Comparison of ENCODE assay signal across 8 cellular contexts in the genomic region with DNA sequence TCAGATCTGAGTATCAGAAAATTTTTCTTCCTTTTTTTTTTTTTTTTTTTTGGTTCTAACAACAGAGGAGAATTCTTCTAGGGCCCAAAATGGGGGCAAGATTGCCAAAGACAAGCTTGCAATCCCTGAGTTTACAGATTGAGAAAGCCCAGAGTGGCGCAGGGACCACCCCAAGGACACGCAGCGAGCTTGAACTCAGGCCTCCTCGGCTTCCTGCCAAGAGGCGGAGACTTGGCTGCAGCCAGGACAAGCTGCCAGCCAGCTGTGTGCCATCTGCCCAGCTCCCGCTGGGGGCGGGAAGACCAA. TPM values are rescaled to one million over a fixed set of nuclear protein-coding genes. Genes with fewer than 3 reads are reported as not detected.
A peak's percentile ranks its signal among the peaks of the same experiment; 100 is the strongest.
DNase-seq lines count a peak whose midpoint lies in the region; ATAC-seq and TF ChIP-seq lines count a peak whose summit lies in the region.

No MANE protein-coding gene starts in this region.

- H4K12ac ChIP-seq in trophoblast cell (ENCODE audit: low read depth, low read length) = no peak overlapping the region

- H2BK5ac ChIP-seq in trophoblast cell (ENCODE audit: low read depth, low read length, poor library complexity) = no peak overlapping the region

- H3K23ac ChIP-seq in trophoblast cell (ENCODE audit: low read length) = no peak overlapping the region

- H3K36me3 ChIP-seq in DND-41 (ENCODE audit: insufficient read depth, low read length) (peaks cover 4% of the 10 kb centered on the region), Peyer's patch (peaks cover 0 to 7% (median 0%) of the 10 kb centered on the region in 3 donors), trophoblast cell (ENCODE audit: control insufficient read depth in 1 of 2, insufficient read depth in 2 of 2, low read length in 2 of 2) (peaks cover 11 to 15% of the 10 kb centered on the region in 2 experiments)

- H3K9ac ChIP-seq in DND-41 (ENCODE audit: low read depth, low read length) = peak overlapping the region; percentile 76
- no peak overlapping the region for H3K9ac ChIP-seq in trophoblast cell (ENCODE audit: low read length)

- H2AFZ ChIP-seq in DND-41 (ENCODE audit: low read depth, low read length) = peak overlapping the region; percentile 84
- H2AFZ ChIP-seq in trophoblast cell (ENCODE audit: insufficient read depth, low read length, poor library complexity) = no peak overlapping the region

- H2BK120ac ChIP-seq in trophoblast cell (ENCODE audit: insufficient read depth, low read length, poor library complexity) = no peak overlapping the region

- peaks cover 5% of the 10 kb centered on the region for H4K20me1 ChIP-seq in DND-41 (ENCODE audit: insufficient read depth, low read length)

- H3K4me3 ChIP-seq in DND-41 (ENCODE audit: low read depth in 1 of 2, low read length in 2 of 2) (peak overlapping the region in 1 of 2 experiments; percentile 70; a peak in 2 of 4 replicates), Peyer's patch (peak overlapping the region; percentile 53 to 86 (median 74)), epithelial cell of proximal tubule (ENCODE audit: low read depth, low read length) (peak overlapping the region; percentile 79), trophoblast cell (ENCODE audit: low read depth, low read length) (no peak overlapping the region)

- no peak overlapping the region for H3K4ac ChIP-seq in trophoblast cell (ENCODE audit: low read depth, low read length)

- no peak overlapping the region for H4K91ac ChIP-seq in trophoblast cell (ENCODE audit: low read depth, low read length)

- TF ChIP-seq CTCF in DND-41 (IDR thresholded peaks at IDR 0.05; ENCODE audit: borderline replicate concordance, extremely low read depth, low read length, poor library complexity, severe bottlenecking) (no peak), Peyer's patch (IDR thresholded peaks at IDR 0.05) (no peak), epithelial cell of proximal tubule (conservative IDR thresholded peaks at IDR 0.05; ENCODE audit: low read depth, low read length) (no peak)

- H3K18ac ChIP-seq in trophoblast cell (ENCODE audit: low read length) = no peak overlapping the region

- peak overlapping the region; percentile 8 for H4K8ac ChIP-seq in trophoblast cell (ENCODE audit: low read depth, low read length)

- TF ChIP-seq POLR2A in Peyer's patch (IDR thresholded peaks at IDR 0.05) = no peak

- no peaks in the 10 kb centered on the region for H3K9me3 ChIP-seq in DND-41 (ENCODE audit: insufficient read depth, low read length, severe bottlenecking)
- H3K9me3 ChIP-seq in Peyer's patch = no peaks in the 10 kb centered on the region
- H3K9me3 ChIP-seq in trophoblast cell (ENCODE audit: insufficient read depth, low read depth, low read length) = no peaks in the 10 kb centered on the region

- DNase-seq in DND-41 = no peak
- DNase-seq in Peyer's patch = no peak
- DNase-seq in epithelial cell of proximal tubule (ENCODE audit: low read depth) = no peak
- DNase-seq in trophoblast cell = no peak
- no peak for DNase-seq in D341Med (ENCODE audit: low spot score)
- DNase-seq in SKM-1 (lab: John Stamatoyannopoulos, UW; ENCODE audit: unreplicated experiment) = no peak
- no peak for DNase-seq in COLO668 (lab: John Stamatoyannopoulos, UW; ENCODE audit: unreplicated experiment)

- H3K4me1 ChIP-seq in DND-41 (ENCODE audit: insufficient read depth, low read length) = peaks cover 40% of the 10 kb centered on the region
- H3K4me1 ChIP-seq in Peyer's patch = peaks cover 0 to 51% (median 9%) of the 10 kb centered on the region in 4 donors
- peaks cover 24 to 34% of the 10 kb centered on the region in 2 experiments for H3K4me1 ChIP-seq in trophoblast cell (ENCODE audit: control insufficient read depth in 1 of 2, insufficient read depth in 2 of 2, low read length in 2 of 2)

- H2AK5ac ChIP-seq in trophoblast cell (ENCODE audit: low read length) = no peak overlapping the region

- H3K27me3 ChIP-seq in DND-41 (ENCODE audit: insufficient read depth, low read length, poor library complexity) (no peaks in the 10 kb centered on the region), Peyer's patch (no peaks in the 10 kb centered on the region), trophoblast cell (ENCODE audit: insufficient read depth, low read length) (no peaks in the 10 kb centered on the region)

- WGBS in trophoblast cell (ENCODE audit: extremely low coverage, insufficient coverage, insufficient read length) = no CpG with 5 or more reads among the region's 7 CpGs

- peak overlapping the region; percentile 78 for H3K4me2 ChIP-seq in DND-41 (ENCODE audit: insufficient read depth, low read length)
- H3K4me2 ChIP-seq in trophoblast cell (ENCODE audit: low read length) = peak overlapping the region; percentile 59

- ATAC-seq in DND-41 (ENCODE audit: insufficient read depth, low read depth) (no peak), GM21737 (IDR thresholded peaks at IDR 0.05; ENCODE audit: unreplicated experiment) (no peak)

- peaks cover 32% of the 10 kb centered on the region for H3K79me1 ChIP-seq in trophoblast cell (ENCODE audit: low read length)

- H3K27ac ChIP-seq in DND-41 (ENCODE audit: low read length) (peak overlapping the region; percentile 87), Peyer's patch (peak overlapping the region; percentile 18 to 96 (median 93)), trophoblast cell (ENCODE audit: low read depth, low read length) (peak overlapping the region; percentile 24)

- H2BK12ac ChIP-seq in trophoblast cell (ENCODE audit: low read length) = no peak overlapping the region

- no peak overlapping the region for H3K14ac ChIP-seq in trophoblast cell (ENCODE audit: low read length)

- H3K79me2 ChIP-seq in DND-41 (ENCODE audit: insufficient read depth, low read length) (peaks cover 31% of the 10 kb centered on the region), trophoblast cell (ENCODE audit: control insufficient read depth, insufficient read depth, low read length, poor library complexity) (peaks cover 19% of the 10 kb centered on the region)

RNA-seq across cellular contexts. Expression of a gene that starts 0.5 kb away (rescaled TPM):
- total RNA-seq in Peyer's patch (100 to 1,000 TPM in 3 of 4 donors, 10 to 100 TPM in 1; 76.7 to 202 (median 196) TPM), epithelial cell of proximal tubule (121 and 161 TPM in 2 replicates)
- polyA plus RNA-seq in trophoblast cell (2013) = 62.8 and 66.5 TPM in 2 replicates

RNA-seq across cellular contexts. Expression of a gene that starts 1.9 kb away (rescaled TPM):
- total RNA-seq in Peyer's patch (10 to 100 TPM in 1 of 4 donors, 1 to 10 TPM in 3; 2.1 to 14.1 (median 5.6) TPM), epithelial cell of proximal tubule (10.3 and 20.9 TPM in 2 replicates)
- polyA plus RNA-seq in trophoblast cell (2013) = 16.0 and 16.6 TPM in 2 replicates

RNA-seq across cellular contexts. Expression of a gene that starts 4.2 kb away (rescaled TPM):
- total RNA-seq in Peyer's patch (10 to 100 TPM; 15.2 to 37.2 (median 23.9) TPM), epithelial cell of proximal tubule (35.6 and 47.0 TPM in 2 replicates)
- 196 and 214 TPM in 2 replicates for polyA plus RNA-seq in trophoblast cell (2013)

RNA-seq across cellular contexts. Expression of a gene that starts 23.5 kb away (rescaled TPM):
- total RNA-seq in Peyer's patch (1 to 10 TPM in 1 of 4 donors, under 1 TPM in 2, not detected in 1; 0.18 to 1.3 (median 0.95) TPM), epithelial cell of proximal tubule (3.0 and 4.1 TPM in 2 replicates)
- 1.0 and 1.1 TPM in 2 replicates for polyA plus RNA-seq in trophoblast cell (2013)

RNA-seq across cellular contexts. Expression of a gene that starts 29.5 kb away (rescaled TPM):
- total RNA-seq in Peyer's patch (10 to 100 TPM; 10.3 to 18.9 (median 16.0) TPM), epithelial cell of proximal tubule (3.3 and 6.6 TPM in 2 replicates)
- 7.8 TPM in 2 replicates for polyA plus RNA-seq in trophoblast cell (2013)

Comparison
In these comparisons a context has a peak if more than half of its experiments do, and no peak if none do; other contexts are left out.
1. H3K27ac ChIP-seq: peak in every context shown above with its lines; median percentile 93 in Peyer's patch; 87 in DND-41; 24 in trophoblast cell.